In the genomic region with DNA sequence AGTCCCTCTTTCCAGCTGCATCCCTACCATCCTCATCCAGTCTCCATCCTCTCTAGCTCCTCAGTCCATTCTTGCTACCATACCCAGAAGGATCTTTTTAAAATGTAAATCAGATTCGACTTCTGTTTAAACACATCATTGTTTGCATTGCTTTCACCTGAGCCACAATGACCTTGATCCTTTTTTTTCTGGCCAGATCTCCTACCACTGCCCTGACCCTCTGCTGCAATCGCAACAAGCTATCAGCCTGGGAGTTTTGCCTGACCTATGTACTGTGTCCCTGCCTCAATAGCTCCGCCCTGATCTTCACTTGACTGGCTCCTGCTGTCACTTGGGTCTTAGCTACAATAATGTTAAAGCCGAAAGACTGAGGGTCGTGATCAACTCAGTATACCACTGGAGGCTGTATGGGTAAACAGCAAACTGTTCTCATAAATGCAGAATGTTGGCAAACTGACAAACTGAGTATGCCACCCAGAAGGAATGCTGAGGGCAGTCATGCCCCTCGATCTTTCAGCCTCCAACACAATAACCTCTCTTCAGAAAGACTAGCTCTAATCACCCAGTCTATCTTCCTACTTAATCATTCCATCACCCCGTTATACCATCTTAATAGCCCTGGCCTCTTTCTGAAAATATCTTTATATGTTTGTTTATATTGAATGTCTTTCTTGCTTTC, we compare ENCODE assay signal across 12 cellular contexts. TPM values are rescaled to one million over a fixed set of nuclear protein-coding genes. Genes with fewer than 3 reads are reported as not detected.
A peak's percentile ranks its signal among the peaks of the same experiment; 100 is the strongest.
DNase-seq lines count a peak whose midpoint lies in the region; ATAC-seq and TF ChIP-seq lines count a peak whose summit lies in the region.
"Had no signal": no experiment of that assay in that cellular context is flagged by ENCODE, and none has a peak within 500 bp of the region (broad histone marks: within the 10 kb centered on the region; RNA-seq: fewer than 3 reads in every experiment).

No MANE protein-coding gene starts in this region.

- peak overlapping the region in 5 of 6 donors; percentile 15 to 63 (median 45) for H3K27ac Mint-ChIP-seq in immature natural killer cell
- H3K27ac Mint-ChIP-seq in progenitor cell of endocrine pancreas, result peak overlapping the region; percentile 3
- H3K27ac Mint-ChIP-seq: endodermal cell had no signal

- peaks cover 3 to 11% (median 10%) of the 10 kb centered on the region in 3 donors for H3K27me3 Mint-ChIP-seq in immature natural killer cell (ENCODE audit: low read depth in 3 of 3)
- H3K27me3 Mint-ChIP-seq in progenitor cell of endocrine pancreas, result peaks cover 6% of the 10 kb centered on the region

- DNase-seq in HuH-7 (ENCODE audit: low spot score), result peak; percentile 54
- peak; percentile 45 for DNase-seq in SK-MEL-5 (ENCODE audit: low read depth, low spot score)
- no peak for DNase-seq in immature natural killer cell
- no peak for DNase-seq in progenitor cell of endocrine pancreas (ENCODE audit: low spot score, unreplicated experiment)
- DNase-seq in HT-29 (ENCODE audit: low spot score), result no peak
- no peak for DNase-seq in NCI-H2227 treated with DMSO at 0.1 percent for 48 hours (lab: John Stamatoyannopoulos, UW)
- DNase-seq: activated naive CD4-positive, alpha-beta T cell; endodermal cell; H9; NCI-H1092; SJCRH30 had no signal

- H3K4me3 Mint-ChIP-seq in immature natural killer cell, result peak overlapping the region in 4 of 5 donors; percentile 2 to 22 (median 10)
- H3K4me3 Mint-ChIP-seq in progenitor cell of endocrine pancreas (ENCODE audit: low read depth), result no peak overlapping the region
- H3K4me3 Mint-ChIP-seq: endodermal cell had no signal

- no peak for ATAC-seq in GM18870 (IDR thresholded peaks at IDR 0.05; ENCODE audit: unreplicated experiment)

- no peaks in the 10 kb centered on the region for H3K9me3 Mint-ChIP-seq in immature natural killer cell
- peaks cover 3% of the 10 kb centered on the region for H3K9me3 Mint-ChIP-seq in progenitor cell of endocrine pancreas (ENCODE audit: low read depth)

- H3K36me3 Mint-ChIP-seq in immature natural killer cell (peaks cover 0 to 7% (median 3%) of the 10 kb centered on the region in 3 donors), progenitor cell of endocrine pancreas (ENCODE audit: insufficient read depth) (no peaks in the 10 kb centered on the region)

- H3K4me1 Mint-ChIP-seq in immature natural killer cell, result peaks cover 27 to 29% of the 10 kb centered on the region in 2 donors
- H3K4me1 Mint-ChIP-seq in progenitor cell of endocrine pancreas (ENCODE audit: low read depth), result peaks cover 13% of the 10 kb centered on the region

- no peak for TF ChIP-seq CTCF in progenitor cell of endocrine pancreas (IDR thresholded peaks at IDR 0.05; ENCODE audit: unreplicated experiment)

- in situ Hi-C loops in SK-MEL-5 (cut with HindIII; ENCODE audit: low pct_unique_long_range_greater_than_20kb, low sequenced_read_pairs), result no loop called here

RNA-seq across cellular contexts. Expression of a gene that starts 2.6 kb away (rescaled TPM):
- 4.9 and 5.8 TPM in 2 replicates for total RNA-seq in SK-MEL-5 (2014; rRNA removed; shearing (Covaris generic))
- 4.8 and 4.9 TPM in 2 replicates for polyA plus RNA-seq in SK-MEL-5 (2015; cell fraction: cytosol; rRNA removed)
- polyA plus RNA-seq in SK-MEL-5 (2015; cell fraction: nucleus; rRNA removed), result 2.9 and 4.5 TPM in 2 replicates
- 1 to 10 TPM in 2 of 3 donors, under 1 TPM in 1; 0.83 to 3.8 (median 1.6) TPM for polyA plus RNA-seq in immature natural killer cell
- 4.6 and 4.7 TPM in 2 replicates for total RNA-seq in progenitor cell of endocrine pancreas
- 1.2 and 1.8 TPM in 2 replicates for total RNA-seq in HT-29 (2014; rRNA removed; shearing (Covaris generic))

RNA-seq across cellular contexts. Expression of a gene that starts 25.2 kb away (rescaled TPM):
- total RNA-seq in SK-MEL-5 (2014; rRNA removed; shearing (Covaris generic)), result 1.7 and 2.2 TPM in 2 replicates
- polyA plus RNA-seq in SK-MEL-5 (2015; cell fraction: cytosol; rRNA removed), result 2.2 and 3.1 TPM in 2 replicates
- polyA plus RNA-seq in SK-MEL-5 (2015; cell fraction: nucleus; rRNA removed), result 0.87 and 3.1 TPM in 2 replicates
- 10 to 100 TPM; 46.9 to 66.0 (median 56.1) TPM for polyA plus RNA-seq in immature natural killer cell
- 3.5 and 4.0 TPM in 2 replicates for total RNA-seq in progenitor cell of endocrine pancreas
- 13.8 and 14.4 TPM in 2 replicates for total RNA-seq in HT-29 (2014; rRNA removed; shearing (Covaris generic))

Comparison
In these comparisons a context has a peak if more than half of its experiments do, and no peak if none do; other contexts are left out.
1. DNase-seq: peak in HuH-7 (single experiment) and SK-MEL-5 (single experiment); none in immature natural killer cell (0 of 3), progenitor cell of endocrine pancreas (single experiment), HT-29 (single experiment) and NCI-H2227 treated with DMSO at 0.1 percent for 48 hours (single experiment).